ENCODE assay signal across 27 cellular contexts in the genomic region with DNA sequence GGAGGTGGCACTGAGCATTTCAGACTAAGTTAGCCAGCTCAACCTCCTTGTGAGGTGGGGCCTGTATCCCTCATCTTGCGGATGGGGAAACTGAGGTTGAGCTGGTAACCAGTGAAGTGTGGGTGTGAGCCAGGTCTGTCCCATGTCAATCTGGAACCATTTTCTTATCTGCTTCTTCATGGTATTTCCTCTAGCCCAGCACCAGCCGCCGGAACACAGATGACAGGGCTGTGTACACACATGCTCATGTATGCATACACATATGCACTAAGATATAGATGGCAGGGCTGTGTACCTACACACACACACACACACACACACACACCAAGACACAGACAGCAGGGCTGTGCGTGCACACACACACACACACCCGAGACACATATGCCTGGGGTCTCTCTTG. TPM values are rescaled to one million over a fixed set of nuclear protein-coding genes. Genes with fewer than 3 reads are reported as not detected.
"Had no signal": no experiment of that assay in that cellular context is flagged by ENCODE, and none has a peak within 500 bp of the region (broad histone marks: within the 10 kb centered on the region; RNA-seq: fewer than 3 reads in every experiment).

No MANE protein-coding gene starts in this region.

- H3K4me1 Mint-ChIP-seq: activated CD8-positive, alpha-beta memory T cell treated with anti-CD3 and anti-CD28 coated beads, Interleukin-2, amount 10 ng/mL, durations not matched to agents 7 days and 5 days; memory B cell; neural crest cell had no signal

- DNase-seq: activated CD4-positive, alpha-beta T cell treated with anti-CD3 and anti-CD28 coated beads for 1 hour; activated CD4-positive, alpha-beta T cell treated with anti-CD3 and anti-CD28 coated beads, Interleukin-2, amount 50 U/mL, for 1 hour; activated CD8-positive, alpha-beta memory T cell treated with anti-CD3 and anti-CD28 coated beads, Interleukin-2, amount 10 ng/mL, durations not matched to agents 7 days and 5 days; activated CD8-positive, alpha-beta T cell treated with anti-CD3 and anti-CD28 coated beads, Interleukin-2, amount 10 ng/mL, durations not matched to agents 7 days and 5 days; activated gamma-delta T cell; brain microvascular endothelial cell; central memory CD4-positive, alpha-beta T cell; dermis blood vessel endothelial cell; effector CD4-positive, alpha-beta T cell; esophagus squamous epithelium; foreskin melanocyte; occipital lobe; stimulated activated CD4-positive, alpha-beta T cell treated with anti-CD3 and anti-CD28 coated beads, Interleukin-2, amount 100 ng/mL, for 48 hours; stimulated activated naive CD4-positive, alpha-beta T cell treated with Interleukin-2 at 50 U/mL for 16 hours; T-helper 17 cell; T1000; WERI-Rb-1 had no signal

- FAIRE-seq: endometrium, islet of Langerhans had no signal

- H3K27ac Mint-ChIP-seq: activated CD8-positive, alpha-beta memory T cell treated with anti-CD3 and anti-CD28 coated beads, Interleukin-2, amount 10 ng/mL, durations not matched to agents 7 days and 5 days; activated CD8-positive, alpha-beta T cell treated with anti-CD3 and anti-CD28 coated beads, Interleukin-2, amount 10 ng/mL, durations not matched to agents 7 days and 5 days; activated naive CD8-positive, alpha-beta T cell; memory B cell; T-helper 17 cell; type B pancreatic cell had no signal

- ATAC-seq: activated CD8-positive, alpha-beta memory T cell treated with anti-CD3 and anti-CD28 coated beads, Interleukin-2, amount 10 ng/mL, durations not matched to agents 7 days and 5 days; activated CD8-positive, alpha-beta T cell treated with anti-CD3 and anti-CD28 coated beads, Interleukin-2, amount 10 ng/mL, durations not matched to agents 7 days and 5 days; naive thymus-derived CD8-positive, alpha-beta T cell; right cardiac atrium; T-helper 17 cell had no signal

- H3K36me3 Mint-ChIP-seq: activated CD8-positive, alpha-beta memory T cell treated with anti-CD3 and anti-CD28 coated beads, Interleukin-2, amount 10 ng/mL, durations not matched to agents 7 days and 5 days; activated naive CD8-positive, alpha-beta T cell; memory B cell; naive thymus-derived CD8-positive, alpha-beta T cell; type B pancreatic cell had no signal

- H3K4me3 Mint-ChIP-seq: activated CD8-positive, alpha-beta memory T cell treated with anti-CD3 and anti-CD28 coated beads, Interleukin-2, amount 10 ng/mL, durations not matched to agents 7 days and 5 days; activated CD8-positive, alpha-beta T cell treated with anti-CD3 and anti-CD28 coated beads, Interleukin-2, amount 10 ng/mL, durations not matched to agents 7 days and 5 days; activated naive CD8-positive, alpha-beta T cell; memory B cell; naive thymus-derived CD8-positive, alpha-beta T cell; neural crest cell; T-helper 17 cell; type B pancreatic cell had no signal

- H3K9me3 Mint-ChIP-seq: memory B cell; naive thymus-derived CD8-positive, alpha-beta T cell; neural crest cell; type B pancreatic cell had no signal

RNA-seq across cellular contexts. Expression of gene RAMP3, which starts 18.5 kb away (rescaled TPM):
- total RNA-seq: activated CD8-positive, alpha-beta memory T cell treated with anti-CD3 and anti-CD28 coated beads, Interleukin-2, amount 10 ng/mL, durations not matched to agents 7 days and 5 days; activated CD8-positive, alpha-beta T cell treated with anti-CD3 and anti-CD28 coated beads, Interleukin-2, amount 10 ng/mL, durations not matched to agents 7 days and 5 days; glomerular endothelial cell; naive thymus-derived CD8-positive, alpha-beta T cell; neural crest cell; pulmonary artery endothelial cell had no signal
